In the genomic region with DNA sequence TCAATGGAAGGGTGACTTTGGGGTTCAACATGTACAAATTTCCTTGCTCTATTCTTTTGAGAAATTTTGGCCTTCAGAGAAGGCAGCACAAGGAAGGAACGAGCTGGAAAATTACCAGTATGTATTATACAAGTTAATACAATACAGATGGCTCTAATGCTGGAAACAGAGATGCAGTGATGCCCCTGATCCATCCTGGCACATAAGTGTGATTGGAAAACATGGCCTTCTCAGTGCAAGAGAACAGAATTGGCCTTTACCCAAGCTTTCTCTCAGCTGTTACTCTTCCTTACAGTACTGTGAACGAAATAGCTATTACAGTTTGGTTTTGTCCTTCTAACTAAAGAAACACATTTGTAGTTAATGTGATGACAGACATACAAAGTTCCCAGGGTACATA, we compare ENCODE assay signal across 26 cellular contexts.
"Had no signal": no experiment of that assay in that cellular context is flagged by ENCODE, and none has a peak within 500 bp of the region (broad histone marks: within the 10 kb centered on the region; RNA-seq: fewer than 3 reads in every experiment).

No MANE protein-coding gene starts in this region.

- H3K4me2 ChIP-seq: KMS-11 had no signal

- H3K36me3 ChIP-seq: adrenal gland had no signal

- H3K27me3 Mint-ChIP-seq: activated CD8-positive, alpha-beta T cell treated with anti-CD3 and anti-CD28 coated beads for 36 hours; activated naive CD8-positive, alpha-beta T cell treated with anti-CD3 and anti-CD28 coated beads, Interleukin-2, amount 10 ng/mL, durations not matched to agents 7 days and 5 days had no signal

- H3K4me1 ChIP-seq: SJCRH30 had no signal

- H3K9me3 ChIP-seq: adrenal gland, Peyer's patch, SJCRH30 had no signal

- H3K4me1 Mint-ChIP-seq: activated naive CD8-positive, alpha-beta T cell treated with anti-CD3 and anti-CD28 coated beads, Interleukin-2, amount 10 ng/mL, durations not matched to agents 7 days and 5 days had no signal

- H3K4me3 ChIP-seq: adrenal gland, Peyer's patch, SJCRH30 had no signal

- H3K9ac ChIP-seq: KMS-11 had no signal

- H3K27ac ChIP-seq: adrenal gland, KMS-11, Peyer's patch, RWPE1, SJCRH30 had no signal

- ATAC-seq: activated CD4-positive, CD25-positive, alpha-beta regulatory T cell treated with anti-CD3 and anti-CD28 coated beads, Interleukin-2, amount 50 U/mL, for 24 hours; activated CD8-positive, alpha-beta T cell treated with anti-CD3 and anti-CD28 coated beads for 36 hours had no signal

- H3K27me3 ChIP-seq: adrenal gland, Peyer's patch, SJCRH30 had no signal

- H3K9me3 Mint-ChIP-seq: activated CD8-positive, alpha-beta T cell treated with anti-CD3 and anti-CD28 coated beads for 36 hours; activated naive CD8-positive, alpha-beta T cell treated with anti-CD3 and anti-CD28 coated beads, Interleukin-2, amount 10 ng/mL, durations not matched to agents 7 days and 5 days; T-helper 1 cell treated with Interleukin-12 subunit alpha and Interleukin-12 subunit beta and Interleukin-4 antibody, amounts not matched to agents 30 μg/mL and 1 μg/mL, for 36 hours had no signal

- H3K4me3 Mint-ChIP-seq: activated CD8-positive, alpha-beta T cell treated with anti-CD3 and anti-CD28 coated beads for 36 hours; activated naive CD8-positive, alpha-beta T cell treated with anti-CD3 and anti-CD28 coated beads, Interleukin-2, amount 10 ng/mL, durations not matched to agents 7 days and 5 days; T-helper 1 cell treated with Interleukin-12 subunit alpha and Interleukin-12 subunit beta and Interleukin-4 antibody, amounts not matched to agents 30 μg/mL and 1 μg/mL, for 36 hours had no signal

- DNase-seq: activated CD4-positive, alpha-beta T cell treated with anti-CD3 and anti-CD28 coated beads for 4 hours; activated CD8-positive, alpha-beta memory T cell treated with anti-CD3 and anti-CD28 coated beads, Interleukin-2, amount 50 U/mL, for 48 hours; activated CD8-positive, alpha-beta T cell treated with anti-CD3 and anti-CD28 coated beads for 36 hours; activated naive CD4-positive, alpha-beta T cell treated with anti-CD3 and anti-CD28 coated beads, Interleukin-2, amount 50 U/mL, for 16 hours; activated naive CD8-positive, alpha-beta T cell treated with anti-CD3 and anti-CD28 coated beads, Interleukin-2, amount 10 ng/mL, durations not matched to agents 7 days and 5 days; activated T-cell treated with anti-CD3 and anti-CD28 coated beads, Interleukin-2, amount 50 U/mL, for 1 hour; adrenal gland; anterior cingulate cortex; caudate nucleus; NCI-H1105 treated with DMSO at 0.1 percent for 48 hours; NCI-H1436 treated with DMSO at 0.1 percent for 48 hours; NCI-H187; NCI-H2081; NCI-H2171; NCI-H2227 treated with DMSO at 0.1 percent for 48 hours; NCI-H510A treated with DMSO at 0.1 percent for 48 hours; NCI-H69; NK-92 treated with Interleukin-12 subunit alpha and Interleukin-12 subunit beta, amount 100 ng/mL, for 24 hours; OCI-M1; Peyer's patch; Right ventricle myocardium superior; SJCRH30 had no signal

- H3K27ac Mint-ChIP-seq: activated CD8-positive, alpha-beta T cell treated with anti-CD3 and anti-CD28 coated beads for 36 hours; activated naive CD8-positive, alpha-beta T cell treated with anti-CD3 and anti-CD28 coated beads, Interleukin-2, amount 10 ng/mL, durations not matched to agents 7 days and 5 days; T-helper 1 cell treated with Interleukin-12 subunit alpha and Interleukin-12 subunit beta and Interleukin-4 antibody, amounts not matched to agents 30 μg/mL and 1 μg/mL, for 36 hours had no signal
